ENCODE assay signal across 8 cellular contexts in the genomic region with DNA sequence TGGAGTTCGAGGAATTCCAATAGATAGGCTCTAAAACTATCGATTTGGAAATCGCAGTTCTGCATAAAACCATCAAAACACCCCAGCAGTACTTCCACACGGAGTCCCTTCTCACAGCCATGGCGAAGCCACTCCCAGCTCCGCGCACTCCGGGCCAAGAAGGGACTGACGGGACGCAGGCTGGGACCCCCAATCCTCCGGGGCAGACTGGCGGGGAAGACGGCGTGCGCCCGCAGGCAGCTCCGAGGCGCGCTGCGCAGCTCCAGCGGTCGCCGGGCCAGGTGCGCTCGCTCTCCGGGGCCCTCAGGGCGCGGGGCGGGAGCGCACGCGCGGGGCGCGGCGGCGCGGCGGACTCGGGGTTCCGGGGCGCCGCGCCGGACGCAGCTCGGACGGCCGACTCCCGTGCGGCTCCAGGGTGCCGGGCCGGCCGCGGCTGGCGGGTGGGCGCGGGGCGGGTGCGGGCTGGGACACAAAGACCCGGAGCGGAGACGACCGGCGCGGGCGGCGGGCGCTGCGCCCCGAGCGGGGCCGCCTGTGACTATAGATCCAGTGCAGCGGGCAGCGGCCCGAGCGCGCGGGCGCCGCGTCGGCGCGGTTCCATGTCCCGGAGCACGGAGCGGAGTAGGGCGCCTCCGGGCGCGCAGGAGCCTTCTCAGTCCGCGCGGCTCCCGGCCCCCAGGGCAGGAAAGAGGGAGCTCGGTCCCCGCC. TPM values are rescaled to one million over a fixed set of nuclear protein-coding genes. Genes with fewer than 3 reads are reported as not detected.
A peak's percentile ranks its signal among the peaks of the same experiment; 100 is the strongest.
DNase-seq lines count a peak whose midpoint lies in the region; ATAC-seq, FAIRE-seq and TF ChIP-seq lines count a peak whose summit lies in the region.

No MANE protein-coding gene starts in this region.

- H3K27me3 ChIP-seq in OCI-LY1 (ENCODE audit: insufficient read depth, low read length) (no peaks in the 10 kb centered on the region), K562 (ENCODE audit: control insufficient read depth in 2 of 2, insufficient read depth in 2 of 2, low read length in 2 of 2) (peaks cover 0 to 5% of the 10 kb centered on the region in 2 experiments; a peak in 1 of 5 replicates)

- H3K9me1 ChIP-seq in K562 (ENCODE audit: control insufficient read depth, insufficient read depth, low read length): no peaks in the 10 kb centered on the region

- no peaks in the 10 kb centered on the region for H3K9me2 ChIP-seq in OCI-LY1 (ENCODE audit: low read depth, low read length)

- intact Hi-C loops in K562 (cut with micrococcal nuclease): no loop called here

- no peak for TF ChIP-seq EP300 in K562 (IDR thresholded peaks at IDR 0.05; ENCODE audit: low read length)

- peak; percentile 23 for ATAC-seq in HG02623 (IDR thresholded peaks at IDR 0.05; ENCODE audit: unreplicated experiment)
- ATAC-seq in K562: peak; percentile 46

- in situ Hi-C loops in K562 (cut with MboI): no loop called here

- H3K9me3 ChIP-seq in OCI-LY1 (ENCODE audit: low read length) (no peaks in the 10 kb centered on the region), K562 (replicated peaks; ENCODE audit: control insufficient read depth, insufficient read depth, low read depth, low read length) (no peaks in the 10 kb centered on the region), iPS-18c (ENCODE audit: control insufficient read depth, insufficient read depth, low read length) (no peaks in the 10 kb centered on the region)

- H3K27ac ChIP-seq in OCI-LY1 (ENCODE audit: low read depth, low read length, poor library complexity, severe bottlenecking): no peak overlapping the region
- H3K27ac ChIP-seq in K562 (ENCODE audit: extremely low read depth, low read depth, low read length): no peak overlapping the region

- CTCF ChIA-PET in K562 (lab: Yijun Ruan, JAX; ENCODE audit: low intra/inter-chr PET ratio): interaction anchor here (0.7 kb wide), 1 partner anchor 340 kb away, joined by 3 read pairs; no protein-coding TSS in a partner anchor

- no TSS peak for BruUV-seq in K562 (replicated peaks; lab: Mats Ljungman, UMichigan)

- no peaks in the 10 kb centered on the region; the same call in 1 of the 2 replicates for H4K20me1 ChIP-seq in OCI-LY1 (ENCODE audit: insufficient read depth, low read length)
- no peaks in the 10 kb centered on the region for H4K20me1 ChIP-seq in K562 (replicated peaks; ENCODE audit: control insufficient read depth, insufficient read depth, low read length)

- POLR2A ChIA-PET in K562 (lab: Yijun Ruan, JAX): interaction anchor here (0.5 to 0.7 kb wide), 3 partner anchors 15 to 32 kb away, joined by 3 to 4 read pairs (median 4); no protein-coding TSS in a partner anchor

- H3K4me1 ChIP-seq in OCI-LY1 (ENCODE audit: insufficient read depth, low read length, severe bottlenecking) (peaks cover 4% of the 10 kb centered on the region), K562 (replicated peaks in 1 of 2; ENCODE audit: control insufficient read depth in 2 of 2, insufficient read depth in 2 of 2, low read length in 2 of 2) (peaks cover 0 to 19% of the 10 kb centered on the region in 2 experiments; a peak in 2 of 5 replicates)

- H3K9ac ChIP-seq in OCI-LY1 (ENCODE audit: low read length): peak overlapping the region; percentile 60
- peak overlapping the region in 1 of 2 experiments; percentile 88; a peak in 2 of 4 replicates for H3K9ac ChIP-seq in K562 (ENCODE audit: insufficient read depth in 1 of 2, low read depth in 2 of 2, low read length in 2 of 2)

- WGBS in K562 (ENCODE audit: insufficient coverage, low coverage, missing lambda C conversion rate): 17% methylated on average over 11 of the region's 98 CpGs

- H3K79me2 ChIP-seq in OCI-LY1 (ENCODE audit: insufficient read depth, low read length) (no peaks in the 10 kb centered on the region), K562 (ENCODE audit: control insufficient read depth, insufficient read depth, low read length) (no peaks in the 10 kb centered on the region)

- H3K4me3 ChIP-seq in OCI-LY1 (ENCODE audit: low read depth, low read length, poor library complexity, severe bottlenecking) (peak overlapping the region; percentile 68), K562 (peak overlapping the region; percentile 47), iPS-18c (ENCODE audit: insufficient read depth, low read depth, low read length) (peak overlapping the region; percentile 82)

- peak overlapping the region; percentile 82 for H3K4me2 ChIP-seq in OCI-LY1 (ENCODE audit: low read length)
- H3K4me2 ChIP-seq in K562 (ENCODE audit: insufficient read depth, low read length): peak overlapping the region; percentile 32; the same call in 1 of the 2 replicates

- 0 out of 2 replicates have a peak overlapping the region, but pooled peaks have one; percentile 56 for H2AFZ ChIP-seq in OCI-LY1 (ENCODE audit: low read length)
- H2AFZ ChIP-seq in K562 (ENCODE audit: low read depth, low read length): peak overlapping the region; percentile 32; the same call in 1 of the 2 replicates

- TF ChIP-seq CTCF in OCI-LY1 (IDR thresholded peaks at IDR 0.05; ENCODE audit: low read length) (no peak), K562 (IDR thresholded peaks at IDR 0.05 in 2 of 3, conservative IDR thresholded peaks at IDR 0.05 in 1 of 3; ENCODE audit: insufficient read depth in 2 of 3, low read depth in 1 of 3, low read length in 3 of 3) (no peak)

- no peak for FAIRE-seq in K562 (lab: Jason Lieb, UNC)

- H3K36me3 ChIP-seq in OCI-LY1 (ENCODE audit: insufficient read depth, low read length): no peaks in the 10 kb centered on the region
- no peaks in the 10 kb centered on the region for H3K36me3 ChIP-seq in K562 (ENCODE audit: control insufficient read depth, insufficient read depth, low read length)

- DNase-seq in NCI-H748 (lab: John Stamatoyannopoulos, UW; ENCODE audit: unreplicated experiment): peak; percentile 64
- no peak for DNase-seq in NCI-H748 treated with DMSO at 0.1 percent for 48 hours (lab: John Stamatoyannopoulos, UW)
- DNase-seq in K562 (ENCODE audit: extremely low read depth in 1 of 4, low spot score in 3 of 4): peak in 1 of 4 experiments; percentile 29
- DNase-seq in stimulated activated CD4-positive, alpha-beta T cell treated with anti-CD3 and anti-CD28 coated beads, Interleukin-2, amount 100 ng/mL, for 24 hours: peak; percentile 22 to 27
- DNase-seq in NCI-H82 treated with DMSO at 0.1 percent for 48 hours (lab: John Stamatoyannopoulos, UW; ENCODE audit: unreplicated experiment): no peak

- H3F3A ChIP-seq in OCI-LY1 (ENCODE audit: insufficient read depth, low read length): peaks cover 20% of the 10 kb centered on the region

- no peak for TF ChIP-seq POLR2A in K562 (conservative IDR thresholded peaks at IDR 0.05)

- no peak for TF ChIP-seq RAD21 in K562 (CRISPR knock-in tag; conservative IDR thresholded peaks at IDR 0.05 in 1 of 2, IDR thresholded peaks at IDR 0.05 in 1 of 2)

TF ChIP-seq in K562, 482 proteins besides CTCF, POLR2A, EP300 and RAD21:
- TF ChIP-seq PHF8 (IDR thresholded peaks at IDR 0.05; ENCODE audit: borderline replicate concordance, low read length): peak; percentile 39; the same call in 1 of the 2 replicates
- TF ChIP-seq U2AF1 (optimal IDR thresholded peaks at IDR 0.05; ENCODE audit: low read depth, low read length): no peak
TF ChIP-seq in K562: peak in this region for 1.

RNA-seq across cellular contexts. Expression of a gene that starts 0.5 kb away (rescaled TPM):
- total RNA-seq in K562 (2011; cell fraction: chromatin; rRNA removed; ENCODE audit: low replicate concordance): 0.44 and 0.51 TPM in 2 replicates
- total RNA-seq in K562 (2011; cell fraction: nucleolus; rRNA removed): 0.66 and 1.0 TPM in 2 replicates
- total RNA-seq in K562 (2011; cell fraction: nucleoplasm; rRNA removed): 0.66 and 0.99 TPM in 2 replicates
- total RNA-seq in K562 (2014; rRNA removed) (0.05 and 0.37 TPM in 2 replicates), K562 (2014; rRNA removed; fragmentation: Illumina TruSeq; extraction: Trizol) (0.13 and 0.15 TPM in 2 replicates), K562 (2015; rRNA removed; fragmentation: Illumina TruSeq; extraction: Trizol) (0.11 and 0.18 TPM in 2 replicates), K562 (2021) (0.29 and 0.36 TPM in 2 replicates)
- polyA plus RNA-seq in K562 (2011; rRNA removed) (0.20 and 0.22 TPM in 2 replicates), K562 (2014; fragmentation: Illumina TruSeq; extraction: Trizol) (0.19 and 0.26 TPM in 2 replicates), K562 (2014; fragmentation: Nextera tagmentation; extraction: Ambion mirVana) (under 1 TPM; 0.01 to 0.18 TPM), K562 (2014; rRNA removed) (0.18 and 0.27 TPM in 2 replicates)
- polyA plus RNA-seq in K562 (2011; cell fraction: cytosol; rRNA removed): 0.16 and 0.21 TPM in 2 replicates
- polyA plus RNA-seq in K562 (2011; cell fraction: nucleus; rRNA removed): 0.36 and 0.38 TPM in 2 replicates
- 0.14 and 0.21 TPM in 2 replicates for polyA plus RNA-seq in K562 (2012)
- 0.45 and 0.56 TPM in 2 replicates for polyA minus RNA-seq in K562 (2011; rRNA and poly(A)+ RNA removed)
- polyA minus RNA-seq in K562 (2011; cell fraction: cytosol; rRNA and poly(A)+ RNA removed): 0.19 TPM in 1 of 2 replicates, not detected in the other
- 0.27 and 0.67 TPM in 2 replicates for polyA minus RNA-seq in K562 (2011; cell fraction: nucleus; rRNA and poly(A)+ RNA removed)

RNA-seq across cellular contexts. Expression of a gene that starts 32.9 kb away (rescaled TPM):
- total RNA-seq in K562 (2011; cell fraction: chromatin; rRNA removed; ENCODE audit: low replicate concordance): 60.1 and 162 TPM in 2 replicates
- 37.0 and 44.5 TPM in 2 replicates for total RNA-seq in K562 (2011; cell fraction: nucleolus; rRNA removed)
- total RNA-seq in K562 (2011; cell fraction: nucleoplasm; rRNA removed): 90.2 and 135 TPM in 2 replicates
- total RNA-seq in K562 (2014; rRNA removed): 53.3 and 59.4 TPM in 2 replicates
- 58.8 and 72.1 TPM in 2 replicates for total RNA-seq in K562 (2014; rRNA removed; fragmentation: Illumina TruSeq; extraction: Trizol)
- total RNA-seq in K562 (2015; rRNA removed; fragmentation: Illumina TruSeq; extraction: Trizol): 48.0 and 48.6 TPM in 2 replicates
- 42.2 and 46.0 TPM in 2 replicates for total RNA-seq in K562 (2021)
- polyA plus RNA-seq in K562 (2011; rRNA removed): 89.6 and 91.8 TPM in 2 replicates
- polyA plus RNA-seq in K562 (2011; cell fraction: cytosol; rRNA removed): 12.4 and 21.5 TPM in 2 replicates
- polyA plus RNA-seq in K562 (2011; cell fraction: nucleus; rRNA removed): 255 and 358 TPM in 2 replicates
- polyA plus RNA-seq in K562 (2012): 48.2 and 68.5 TPM in 2 replicates
- polyA plus RNA-seq in K562 (2014; fragmentation: Illumina TruSeq; extraction: Trizol): 48.3 and 49.3 TPM in 2 replicates
- polyA plus RNA-seq in K562 (2014; fragmentation: Nextera tagmentation; extraction: Ambion mirVana): 10 to 100 TPM; 19.3 to 30.3 TPM
- polyA plus RNA-seq in K562 (2014; rRNA removed): 99.9 and 112 TPM in 2 replicates
- 19.2 and 21.6 TPM in 2 replicates for polyA minus RNA-seq in K562 (2011; rRNA and poly(A)+ RNA removed)
- polyA minus RNA-seq in K562 (2011; cell fraction: cytosol; rRNA and poly(A)+ RNA removed): 6.2 and 13.1 TPM in 2 replicates
- 51.8 and 93.0 TPM in 2 replicates for polyA minus RNA-seq in K562 (2011; cell fraction: nucleus; rRNA and poly(A)+ RNA removed)

Comparison
In these comparisons a context has a peak if more than half of its experiments do, and no peak if none do; other contexts are left out.
1. DNase-seq: peak in NCI-H748 (single experiment) and stimulated activated CD4-positive, alpha-beta T cell treated with anti-CD3 and anti-CD28 coated beads, Interleukin-2, amount 100 ng/mL, for 24 hours (2 of 2); none in NCI-H748 treated with DMSO at 0.1 percent for 48 hours (single experiment) and NCI-H82 treated with DMSO at 0.1 percent for 48 hours (single experiment).
2. Peak in every context shown above with its lines, with median percentiles within 50 percentile points of each other: H3K4me3 ChIP-seq.